Comparison of ENCODE assay signal across 10 cellular contexts in genomic region chrX:143664302-143664701, GRCh38. TPM values are rescaled to one million over a fixed set of nuclear protein-coding genes. Genes with fewer than 3 reads are reported as not detected.
DNase-seq lines count a peak whose midpoint lies in the region; ATAC-seq and TF ChIP-seq lines count a peak whose summit lies in the region.
"Had no signal": no experiment of that assay in that cellular context is flagged by ENCODE, and none has a peak within 500 bp of the region (broad histone marks: within the 10 kb centered on the region; RNA-seq: fewer than 3 reads in every experiment).

No MANE protein-coding gene starts in this region.

- in situ Hi-C loops in GM13976 (cut with MboI; ENCODE audit: low sequenced_read_pairs, unreplicated experiment), result no loop called here

- BruUV-seq in PC-3 (replicated peaks; lab: Mats Ljungman, UMichigan), result no TSS peak

- H3K27me3 ChIP-seq in PC-3 (ENCODE audit: low read length) (no peaks in the 10 kb centered on the region), MG63 (no peaks in the 10 kb centered on the region)

- H3K36me3 ChIP-seq in PC-3 (ENCODE audit: low read depth, low read length), result no peaks in the 10 kb centered on the region
- no peaks in the 10 kb centered on the region for H3K36me3 ChIP-seq in MG63

- peak overlapping the region; percentile 31; the same call in 1 of the 2 replicates for H3K4me2 ChIP-seq in PC-3 (ENCODE audit: low read length)

- ATAC-seq in PC-3 (no peak), GM19397 (IDR thresholded peaks at IDR 0.05; ENCODE audit: unreplicated experiment) (no peak), HG03571 (IDR thresholded peaks at IDR 0.05; ENCODE audit: unreplicated experiment) (no peak)
- ATAC-seq in naive thymus-derived CD8-positive, alpha-beta T cell, result no peak

- H3K4me3 ChIP-seq in PC-3 (ENCODE audit: low read length) (no peak overlapping the region), foreskin fibroblast (ENCODE audit: low read depth in 1 of 2, low read length in 2 of 2) (no peak overlapping the region), MG63 (no peak overlapping the region)

- DNase-seq in A172 (ENCODE audit: low spot score), result peak; percentile 0
- no peak for DNase-seq in GM13976 (ENCODE audit: low spot score)
- DNase-seq in PC-3, result peak; percentile 53
- peak in 1 of 2 donors; percentile 4 for DNase-seq in foreskin fibroblast
- DNase-seq in MG63, result no peak
- no peak for DNase-seq in naive thymus-derived CD8-positive, alpha-beta T cell

- H3K9ac ChIP-seq in PC-3 (ENCODE audit: low read length), result no peak overlapping the region
- H3K9ac ChIP-seq: parathyroid adenoma had no signal

- no peaks in the 10 kb centered on the region for H3K4me1 Mint-ChIP-seq in naive thymus-derived CD8-positive, alpha-beta T cell

- H3K9me3 ChIP-seq in PC-3 (ENCODE audit: low read length), result no peaks in the 10 kb centered on the region
- H3K9me3 ChIP-seq in MG63, result no peaks in the 10 kb centered on the region

- CTCF ChIA-PET in PC-3 (lab: Charles Lee), result no interaction called here

- TF ChIP-seq CTCF in GM13976 (IDR thresholded peaks at IDR 0.05; ENCODE audit: borderline replicate concordance, control extremely low read depth, extremely low read depth, insufficient read depth, missing control alignments) (peak; percentile 28), PC-3 (conservative IDR thresholded peaks at IDR 0.05; ENCODE audit: low read depth, low read length) (peak; percentile 65), foreskin fibroblast (IDR thresholded peaks at IDR 0.05; ENCODE audit: low read depth, low read length) (peak; percentile 31)

- no peak overlapping the region for H3K4me3 Mint-ChIP-seq in naive thymus-derived CD8-positive, alpha-beta T cell

- H3K27ac Mint-ChIP-seq in naive thymus-derived CD8-positive, alpha-beta T cell, result no peak overlapping the region

- no peaks in the 10 kb centered on the region for H3K4me1 ChIP-seq in PC-3 (ENCODE audit: insufficient read depth, low read length)
- H3K4me1 ChIP-seq: parathyroid adenoma had no signal

- no peaks in the 10 kb centered on the region for H3F3A ChIP-seq in PC-3 (ENCODE audit: low read length, unreplicated experiment)

- H3K27ac ChIP-seq in PC-3 (ENCODE audit: low read length), result no peak overlapping the region
- H3K27ac ChIP-seq: parathyroid adenoma had no signal

- H2AFZ ChIP-seq in PC-3 (ENCODE audit: low read length), result peak overlapping the region; percentile 63
- H2AFZ ChIP-seq: parathyroid adenoma had no signal

- H3K79me2 ChIP-seq in PC-3 (ENCODE audit: low read length), result no peaks in the 10 kb centered on the region
- H3K79me2 ChIP-seq: parathyroid adenoma had no signal

- H4K20me1 ChIP-seq in PC-3 (ENCODE audit: low read length), result no peaks in the 10 kb centered on the region

- H3K36me3 Mint-ChIP-seq in naive thymus-derived CD8-positive, alpha-beta T cell, result no peaks in the 10 kb centered on the region

- no peaks in the 10 kb centered on the region for H3K9me2 ChIP-seq in PC-3 (replicated peaks; ENCODE audit: low read length)

- no peaks in the 10 kb centered on the region for H3K27me3 Mint-ChIP-seq in naive thymus-derived CD8-positive, alpha-beta T cell

- H3K9me3 Mint-ChIP-seq in naive thymus-derived CD8-positive, alpha-beta T cell, result peaks cover 0 to 3% (median 0%) of the 10 kb centered on the region in 9 donors

- POLR2A ChIA-PET in PC-3 (lab: Charles Lee; ENCODE audit: unreplicated experiment), result no interaction called here
- POLR2A ChIA-PET in naive thymus-derived CD8-positive, alpha-beta T cell (lab: Charles Lee), result no interaction called here

- intact Hi-C loops in PC-3 (cut with micrococcal nuclease), result loop anchor here (5.0 to 10.0 kb wide), 2 partner anchors 230 to 733 kb away; no protein-coding TSS in a partner anchor

RNA-seq across cellular contexts. Expression of gene SLITRK4, which starts 28.4 kb away (rescaled TPM):
- total RNA-seq in A172 (2014; rRNA removed; shearing (Covaris generic)), result not detected in 2 replicates
- 2.3 and 3.7 TPM in 2 replicates for total RNA-seq in PC-3 (2014; rRNA removed)
- total RNA-seq in MG63 (2014; rRNA removed; shearing (Covaris generic); ENCODE audit: low replicate concordance), result 0.10 and 0.56 TPM in 2 replicates
- not detected for total RNA-seq in naive thymus-derived CD8-positive, alpha-beta T cell
- not detected for polyA plus RNA-seq in naive thymus-derived CD8-positive, alpha-beta T cell

RNA-seq across cellular contexts. Expression of gene SPANXN2, which starts 56.2 kb away (rescaled TPM):
- total RNA-seq in A172 (2014; rRNA removed; shearing (Covaris generic)), result not detected in 2 replicates
- not detected in 2 replicates for total RNA-seq in PC-3 (2014; rRNA removed)
- total RNA-seq in MG63 (2014; rRNA removed; shearing (Covaris generic); ENCODE audit: low replicate concordance), result not detected in 2 replicates
- not detected for total RNA-seq in naive thymus-derived CD8-positive, alpha-beta T cell
- not detected for polyA plus RNA-seq in naive thymus-derived CD8-positive, alpha-beta T cell
- polyA plus RNA-seq: adipose tissue had no signal

Comparison
In these comparisons a context has a peak if more than half of its experiments do, and no peak if none do; other contexts are left out.
1. DNase-seq: peak in A172 (single experiment) and PC-3 (single experiment); none in GM13976 (single experiment), MG63 (single experiment) and naive thymus-derived CD8-positive, alpha-beta T cell (0 of 10).
2. Peak in every context shown above with its lines, with median percentiles within 50 percentile points of each other: CTCF ChIP-seq.